Comparison of ENCODE assay signal across 1 cellular context in the genomic region with DNA sequence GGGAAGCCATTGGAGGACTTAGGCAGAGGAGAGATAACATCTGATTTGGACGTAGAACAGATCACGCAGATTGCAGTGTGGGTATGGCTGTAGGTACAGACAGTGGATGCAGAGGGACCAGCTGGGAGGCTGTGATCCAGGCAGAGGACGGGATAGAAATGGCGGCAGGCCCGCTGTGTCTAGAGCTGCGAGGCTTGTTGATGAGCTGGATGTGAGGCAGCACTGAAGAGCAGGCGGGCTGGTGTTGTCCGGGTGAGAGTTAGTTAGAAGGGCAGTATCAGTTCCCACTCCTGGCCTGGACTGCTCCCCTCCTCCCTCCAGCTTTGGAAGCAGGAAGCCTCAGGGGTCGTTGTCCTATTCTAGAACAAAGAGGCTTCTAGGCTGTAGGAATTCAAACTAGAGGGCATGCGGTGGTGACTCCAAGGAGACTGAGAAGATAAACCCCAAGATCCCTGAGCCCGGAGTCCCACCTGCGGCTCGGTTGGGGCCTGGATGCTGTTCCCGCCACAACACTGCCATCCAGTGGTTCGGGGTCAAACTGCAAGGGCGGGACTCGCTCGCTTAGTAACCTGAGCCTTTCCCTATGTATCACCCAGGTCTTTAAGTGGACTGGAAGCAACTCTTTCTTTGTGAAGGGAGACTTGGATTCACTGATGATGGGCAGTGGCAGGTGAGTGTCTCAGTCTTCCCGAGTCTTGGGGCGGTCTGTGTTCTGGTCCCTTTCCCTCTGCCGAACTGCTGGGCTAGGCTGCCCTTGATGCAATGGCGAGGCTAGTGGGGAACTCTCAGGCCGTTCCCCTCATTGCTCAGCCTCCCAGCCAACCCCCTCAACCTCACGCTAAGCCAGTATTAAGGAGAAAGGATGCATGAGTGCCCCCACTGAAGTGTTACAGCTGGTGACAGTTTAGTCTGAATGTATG.
TF ChIP-seq lines count a peak whose summit lies in the region.

No MANE protein-coding gene starts in this region.

TF ChIP-seq in HepG2, 621 proteins besides CTCF, POLR2A, EP300 and RAD21 (continued from another document):
- TF ChIP-seq, protein P1, sequence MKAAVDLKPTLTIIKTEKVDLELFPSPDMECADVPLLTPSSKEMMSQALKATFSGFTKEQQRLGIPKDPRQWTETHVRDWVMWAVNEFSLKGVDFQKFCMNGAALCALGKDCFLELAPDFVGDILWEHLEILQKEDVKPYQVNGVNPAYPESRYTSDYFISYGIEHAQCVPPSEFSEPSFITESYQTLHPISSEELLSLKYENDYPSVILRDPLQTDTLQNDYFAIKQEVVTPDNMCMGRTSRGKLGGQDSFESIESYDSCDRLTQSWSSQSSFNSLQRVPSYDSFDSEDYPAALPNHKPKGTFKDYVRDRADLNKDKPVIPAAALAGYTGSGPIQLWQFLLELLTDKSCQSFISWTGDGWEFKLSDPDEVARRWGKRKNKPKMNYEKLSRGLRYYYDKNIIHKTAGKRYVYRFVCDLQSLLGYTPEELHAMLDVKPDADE (CRISPR knock-in tag; IDR thresholded peaks at IDR 0.05): no peak
- TF ChIP-seq, protein P2, sequence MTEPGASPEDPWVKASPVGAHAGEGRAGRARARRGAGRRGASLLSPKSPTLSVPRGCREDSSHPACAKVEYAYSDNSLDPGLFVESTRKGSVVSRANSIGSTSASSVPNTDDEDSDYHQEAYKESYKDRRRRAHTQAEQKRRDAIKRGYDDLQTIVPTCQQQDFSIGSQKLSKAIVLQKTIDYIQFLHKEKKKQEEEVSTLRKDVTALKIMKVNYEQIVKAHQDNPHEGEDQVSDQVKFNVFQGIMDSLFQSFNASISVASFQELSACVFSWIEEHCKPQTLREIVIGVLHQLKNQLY (CRISPR knock-in tag; IDR thresholded peaks at IDR 0.05): no peak
- peak; percentile 83 for TF ChIP-seq ZNF350 (CRISPR knock-in tag; IDR thresholded peaks at IDR 0.05; ENCODE audit: borderline replicate concordance, low read depth)
- TF ChIP-seq MBD4 (IDR thresholded peaks at IDR 0.05; ENCODE audit: borderline replicate concordance, low read length): no peak
- TF ChIP-seq SRF (IDR thresholded peaks at IDR 0.05; ENCODE audit: low read depth, low read length): no peak; the same call in 1 of the 2 replicates
- TF ChIP-seq SIX1 (CRISPR knock-in tag; IDR thresholded peaks at IDR 0.05; ENCODE audit: borderline replicate concordance): peak; percentile 94
- TF ChIP-seq ZFAT (CRISPR knock-in tag; conservative IDR thresholded peaks at IDR 0.05): no peak
- TF ChIP-seq, protein P3, sequence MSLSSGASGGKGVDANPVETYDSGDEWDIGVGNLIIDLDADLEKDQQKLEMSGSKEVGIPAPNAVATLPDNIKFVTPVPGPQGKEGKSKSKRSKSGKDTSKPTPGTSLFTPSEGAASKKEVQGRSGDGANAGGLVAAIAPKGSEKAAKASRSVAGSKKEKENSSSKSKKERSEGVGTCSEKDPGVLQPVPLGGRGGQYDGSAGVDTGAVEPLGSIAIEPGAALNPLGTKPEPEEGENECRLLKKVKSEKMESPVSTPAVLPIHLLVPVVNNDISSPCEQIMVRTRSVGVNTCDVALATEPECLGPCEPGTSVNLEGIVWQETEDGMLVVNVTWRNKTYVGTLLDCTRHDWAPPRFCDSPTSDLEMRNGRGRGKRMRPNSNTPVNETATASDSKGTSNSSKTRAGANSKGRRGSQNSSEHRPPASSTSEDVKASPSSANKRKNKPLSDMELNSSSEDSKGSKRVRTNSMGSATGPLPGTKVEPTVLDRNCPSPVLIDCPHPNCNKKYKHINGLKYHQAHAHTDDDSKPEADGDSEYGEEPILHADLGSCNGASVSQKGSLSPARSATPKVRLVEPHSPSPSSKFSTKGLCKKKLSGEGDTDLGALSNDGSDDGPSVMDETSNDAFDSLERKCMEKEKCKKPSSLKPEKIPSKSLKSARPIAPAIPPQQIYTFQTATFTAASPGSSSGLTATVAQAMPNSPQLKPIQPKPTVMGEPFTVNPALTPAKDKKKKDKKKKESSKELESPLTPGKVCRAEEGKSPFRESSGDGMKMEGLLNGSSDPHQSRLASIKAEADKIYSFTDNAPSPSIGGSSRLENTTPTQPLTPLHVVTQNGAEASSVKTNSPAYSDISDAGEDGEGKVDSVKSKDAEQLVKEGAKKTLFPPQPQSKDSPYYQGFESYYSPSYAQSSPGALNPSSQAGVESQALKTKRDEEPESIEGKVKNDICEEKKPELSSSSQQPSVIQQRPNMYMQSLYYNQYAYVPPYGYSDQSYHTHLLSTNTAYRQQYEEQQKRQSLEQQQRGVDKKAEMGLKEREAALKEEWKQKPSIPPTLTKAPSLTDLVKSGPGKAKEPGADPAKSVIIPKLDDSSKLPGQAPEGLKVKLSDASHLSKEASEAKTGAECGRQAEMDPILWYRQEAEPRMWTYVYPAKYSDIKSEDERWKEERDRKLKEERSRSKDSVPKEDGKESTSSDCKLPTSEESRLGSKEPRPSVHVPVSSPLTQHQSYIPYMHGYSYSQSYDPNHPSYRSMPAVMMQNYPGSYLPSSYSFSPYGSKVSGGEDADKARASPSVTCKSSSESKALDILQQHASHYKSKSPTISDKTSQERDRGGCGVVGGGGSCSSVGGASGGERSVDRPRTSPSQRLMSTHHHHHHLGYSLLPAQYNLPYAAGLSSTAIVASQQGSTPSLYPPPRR (CRISPR knock-in tag; IDR thresholded peaks at IDR 0.05; ENCODE audit: borderline replicate concordance): no peak
- no peak for TF ChIP-seq ZSCAN20 (CRISPR knock-in tag; IDR thresholded peaks at IDR 0.05; ENCODE audit: borderline replicate concordance)
